In genomic region chr2:126661001-126661400, GRCh38 we compare ENCODE assay signal across 14 cellular contexts. TPM values are rescaled to one million over a fixed set of nuclear protein-coding genes. Genes with fewer than 3 reads are reported as not detected.
DNase-seq lines count a peak whose midpoint lies in the region; ATAC-seq and TF ChIP-seq lines count a peak whose summit lies in the region.
"Had no signal": no experiment of that assay in that cellular context is flagged by ENCODE, and none has a peak within 500 bp of the region (broad histone marks: within the 10 kb centered on the region; RNA-seq: fewer than 3 reads in every experiment).

No MANE protein-coding gene starts in this region.

- H3K4me1 Mint-ChIP-seq in activated T-helper 17 cell treated with anti-CD3 and anti-CD28 coated beads, Interleukin-2, amount 50 U/mL, for 72 hours, result peaks cover 59% of the 10 kb centered on the region

- 85% methylated on average over 6 of the region's 6 CpGs for WGBS in right cardiac atrium

- peaks cover 74% of the 10 kb centered on the region for H3K36me3 Mint-ChIP-seq in activated T-helper 17 cell treated with anti-CD3 and anti-CD28 coated beads, Interleukin-2, amount 50 U/mL, for 72 hours (ENCODE audit: low read depth)

- peak overlapping the region; percentile 98 for H3K27ac Mint-ChIP-seq in activated T-helper 17 cell treated with anti-CD3 and anti-CD28 coated beads, Interleukin-2, amount 50 U/mL, for 72 hours

- H3K27me3 ChIP-seq in right cardiac atrium (ENCODE audit: control insufficient read depth, insufficient read depth) (no peaks in the 10 kb centered on the region), muscle layer of duodenum (ENCODE audit: low read depth, low read length) (no peaks in the 10 kb centered on the region), upper lobe of right lung (no peaks in the 10 kb centered on the region)

- H3K4me3 ChIP-seq in right cardiac atrium (ENCODE audit: low read length), result no peak overlapping the region
- no peak overlapping the region for H3K4me3 ChIP-seq in muscle layer of duodenum (ENCODE audit: low read depth in 1 of 2, low read length in 2 of 2)
- H3K4me3 ChIP-seq in upper lobe of right lung, result no peak overlapping the region
- H3K4me3 ChIP-seq: GM12878 had no signal

- H3K9me3 ChIP-seq in right cardiac atrium (ENCODE audit: control insufficient read depth, low read length), result no peaks in the 10 kb centered on the region
- H3K9me3 ChIP-seq in muscle layer of duodenum (ENCODE audit: control insufficient read depth in 1 of 2, low read length in 2 of 2), result no peaks in the 10 kb centered on the region
- no peaks in the 10 kb centered on the region for H3K9me3 ChIP-seq in upper lobe of right lung

- no peak for TF ChIP-seq CTCF in upper lobe of right lung (IDR thresholded peaks at IDR 0.05)

- no peak for ATAC-seq in right cardiac atrium
- no peak for ATAC-seq in left ventricle myocardium superior
- no peak for ATAC-seq in activated T-helper 17 cell treated with anti-CD3 and anti-CD28 coated beads, Interleukin-2, amount 50 U/mL, for 72 hours (replicated peaks)
- ATAC-seq in upper lobe of right lung, result no peak
- no peak for ATAC-seq in GM21390 (IDR thresholded peaks at IDR 0.05; ENCODE audit: unreplicated experiment)
- ATAC-seq: GM12878 had no signal

- no peaks in the 10 kb centered on the region for H3K9me3 Mint-ChIP-seq in activated T-helper 17 cell treated with anti-CD3 and anti-CD28 coated beads, Interleukin-2, amount 50 U/mL, for 72 hours

- no peak for DNase-seq in right cardiac atrium
- DNase-seq in left ventricle myocardium superior, result no peak
- no peak for DNase-seq in upper lobe of right lung
- no peak for DNase-seq in dermis blood vessel endothelial cell
- DNase-seq in GOT3 (lab: John Stamatoyannopoulos, UW), result no peak
- DNase-seq: EL; glutamatergic neuron; stimulated activated CD4-positive, alpha-beta T cell treated with anti-CD3 and anti-CD28 coated beads, Interleukin-2, amount 100 ng/mL, for 48 hours; WERI-Rb-1 had no signal

- no peaks in the 10 kb centered on the region for H3K27me3 Mint-ChIP-seq in activated T-helper 17 cell treated with anti-CD3 and anti-CD28 coated beads, Interleukin-2, amount 50 U/mL, for 72 hours

- H3K36me3 ChIP-seq in muscle layer of duodenum (ENCODE audit: control insufficient read depth in 1 of 2, insufficient read depth in 2 of 2, low read length in 2 of 2) (no peaks in the 10 kb centered on the region), upper lobe of right lung (no peaks in the 10 kb centered on the region)
- H3K36me3 ChIP-seq: WERI-Rb-1 had no signal

- peak overlapping the region; percentile 99 for H3K4me3 Mint-ChIP-seq in activated T-helper 17 cell treated with anti-CD3 and anti-CD28 coated beads, Interleukin-2, amount 50 U/mL, for 72 hours

- intact Hi-C loops in right cardiac atrium (cut with DNase I) (no loop called here), left ventricle myocardium superior (cut with micrococcal nuclease) (no loop called here), upper lobe of right lung (cut with DNase I) (no loop called here)

- peak overlapping the region; percentile 10 for H3K27ac ChIP-seq in right cardiac atrium (ENCODE audit: low read length)
- H3K27ac ChIP-seq in muscle layer of duodenum (ENCODE audit: low read length), result peak overlapping the region; percentile 31
- H3K27ac ChIP-seq in upper lobe of right lung, result peak overlapping the region; percentile 58
- H3K27ac ChIP-seq: C4-2B, WERI-Rb-1 had no signal

- H3K4me1 ChIP-seq in right cardiac atrium (ENCODE audit: control insufficient read depth, insufficient read depth, low read length), result peaks cover 26% of the 10 kb centered on the region
- peaks cover 20 to 66% of the 10 kb centered on the region in 2 donors for H3K4me1 ChIP-seq in muscle layer of duodenum (ENCODE audit: control insufficient read depth in 1 of 2, insufficient read depth in 2 of 2, low read length in 2 of 2)
- peaks cover 74% of the 10 kb centered on the region for H3K4me1 ChIP-seq in upper lobe of right lung

RNA-seq across cellular contexts. Expression of gene GYPC, which starts 5.0 kb away (rescaled TPM):
- total RNA-seq in right cardiac atrium, result 10 to 100 TPM; 83.2 to 98.1 (median 88.3) TPM
- polyA plus RNA-seq in right cardiac atrium, result 113 TPM
- total RNA-seq in left ventricle myocardium superior, result 114 TPM
- 100 to 1,000 TPM; 115 to 123 TPM for total RNA-seq in activated T-helper 17 cell treated with anti-CD3 and anti-CD28 coated beads, Interleukin-2, amount 50 U/mL, for 72 hours
- 76.7 TPM for total RNA-seq in upper lobe of right lung
- total RNA-seq in dermis blood vessel endothelial cell, result 227 and 297 TPM in 2 replicates
